In genomic region chr17:16281351-16281750, GRCh38 we compare ENCODE assay signal across 26 cellular contexts.
A peak's percentile ranks its signal among the peaks of the same experiment; 100 is the strongest.
DNase-seq lines count a peak whose midpoint lies in the region; FAIRE-seq and TF ChIP-seq lines count a peak whose summit lies in the region.
"Had no signal": no experiment of that assay in that cellular context is flagged by ENCODE, and none has a peak within 500 bp of the region (broad histone marks: within the 10 kb centered on the region; RNA-seq: fewer than 3 reads in every experiment).

No MANE protein-coding gene starts in this region.

- H4K20me1 ChIP-seq in mammary epithelial cell (ENCODE audit: insufficient read depth, low read length): no peaks in the 10 kb centered on the region
- H4K20me1 ChIP-seq in smooth muscle cell (ENCODE audit: low read depth): no peaks in the 10 kb centered on the region

- H3K9ac ChIP-seq in mammary epithelial cell (ENCODE audit: insufficient read depth, low read length): no peak overlapping the region
- H3K9ac ChIP-seq in smooth muscle cell (ENCODE audit: low read depth): no peak overlapping the region

- H3K79me2 ChIP-seq in mammary epithelial cell (ENCODE audit: insufficient read depth, low read length): no peaks in the 10 kb centered on the region
- H3K79me2 ChIP-seq in smooth muscle cell (ENCODE audit: low read depth): no peaks in the 10 kb centered on the region

- in situ Hi-C loops in mammary epithelial cell (cut with MboI; ENCODE audit: low sequenced_read_pairs in 2 of 2): no loop called here

- dilution Hi-C loops in mammary epithelial cell (cut with HindIII; ENCODE audit: low sequenced_read_pairs): no loop called here

- no peak overlapping the region for H3K27ac ChIP-seq in mammary epithelial cell (ENCODE audit: insufficient read depth, low read depth, low read length)
- H3K27ac ChIP-seq in smooth muscle cell (ENCODE audit: low read depth): peak overlapping the region; percentile 80
- H3K27ac ChIP-seq: body of pancreas, dorsolateral prefrontal cortex, right atrium auricular region, stomach, upper lobe of right lung had no signal

- no peaks in the 10 kb centered on the region for H3K27me3 Mint-ChIP-seq in MCF 10A (ENCODE audit: insufficient read depth, unreplicated experiment)
- peaks cover 0 to 3% (median 0%) of the 10 kb centered on the region in 3 donors for H3K27me3 Mint-ChIP-seq in CD14-positive monocyte (ENCODE audit: low read depth in 3 of 3)
- H3K27me3 Mint-ChIP-seq: activated CD4-positive, alpha-beta T cell treated with anti-CD3 and anti-CD28 coated beads for 36 hours; IgD-negative memory B cell had no signal

- no TSS peak for BruUV-seq in mammary epithelial cell (replicated peaks; lab: Mats Ljungman, UMichigan)
- BruUV-seq in MCF 10A (replicated peaks; lab: Mats Ljungman, UMichigan): no TSS peak

- POLR2A ChIA-PET in MCF 10A (lab: Yijun Ruan, JAX): no interaction called here

- 44% methylated on average over 2 of the region's 2 CpGs for WGBS in mammary epithelial cell (ENCODE audit: low coverage, missing lambda C conversion rate)
- WGBS in smooth muscle cell (ENCODE audit: low lambda C conversion rate): 12% methylated on average over 2 of the region's 2 CpGs

- H3K27ac Mint-ChIP-seq in MCF 10A (ENCODE audit: low read depth, unreplicated experiment): no peak overlapping the region
- H3K27ac Mint-ChIP-seq in CD14-positive monocyte: peak overlapping the region in 1 of 7 donors; percentile 74
- H3K27ac Mint-ChIP-seq: activated CD4-positive, alpha-beta T cell treated with anti-CD3 and anti-CD28 coated beads for 36 hours; CD8-positive, alpha-beta T cell had no signal

- FAIRE-seq in HTR-8/SVneo (lab: Jason Lieb, UNC): no peak

- DNase-seq in mammary epithelial cell (peak; percentile 16), MCF 10A (ENCODE audit: unreplicated experiment) (no peak), SW480 (ENCODE audit: low spot score) (peak; percentile 81), fibroblast of mammary gland (ENCODE audit: low read depth) (peak; percentile 76), smooth muscle cell (lab: John Stamatoyannopoulos, UW; ENCODE audit: unreplicated experiment) (no peak), CD14-positive monocyte (ENCODE audit: low spot score) (no peak), GM20000 (ENCODE audit: low spot score) (no peak), HTR-8/SVneo (ENCODE audit: insufficient read length, low spot score) (no peak)
- DNase-seq: 8988T; activated CD4-positive, alpha-beta T cell treated with anti-CD3 and anti-CD28 coated beads for 36 hours; activated CD8-positive, alpha-beta memory T cell treated with anti-CD3 and anti-CD28 coated beads, Interleukin-2, amount 50 U/mL, for 48 hours; activated naive CD4-positive, alpha-beta T cell; body of pancreas; CD8-positive, alpha-beta T cell; DND-41; dorsolateral prefrontal cortex; islet precursor cell; mesendoderm; NCI-H2081; NCI-H524; SIG-M5; stimulated activated CD4-positive, alpha-beta T cell treated with anti-CD3 and anti-CD28 coated beads, Interleukin-1b, Interleukin-23, amount 100 ng/mL, for 48 hours; stomach; upper lobe of right lung had no signal

- H3K4me1 Mint-ChIP-seq in MCF 10A (ENCODE audit: insufficient read depth, unreplicated experiment) (peaks cover 15% of the 10 kb centered on the region), CD14-positive monocyte (peaks cover 31% of the 10 kb centered on the region)

- H3K9me3 ChIP-seq in mammary epithelial cell (replicated peaks; ENCODE audit: insufficient read depth, low read length) (no peaks in the 10 kb centered on the region), smooth muscle cell (replicated peaks; ENCODE audit: low read depth) (peaks cover 3% of the 10 kb centered on the region)
- H3K9me3 ChIP-seq: body of pancreas, right atrium auricular region, stomach, upper lobe of right lung had no signal

- H3K4me3 Mint-ChIP-seq in MCF 10A (ENCODE audit: unreplicated experiment) (no peak overlapping the region), CD14-positive monocyte (no peak overlapping the region)
- H3K4me3 Mint-ChIP-seq: activated CD4-positive, alpha-beta T cell treated with anti-CD3 and anti-CD28 coated beads for 36 hours; CD8-positive, alpha-beta T cell; IgD-negative memory B cell had no signal

- CTCF ChIA-PET in mammary epithelial cell (lab: Charles Lee; ENCODE audit: low non-redundant PET) (no interaction called here), MCF 10A (lab: Yijun Ruan, JAX) (interaction anchor here (1.0 kb wide), 1 partner anchor 48 kb away, joined by 4 read pairs; no protein-coding TSS in a partner anchor)

- H3K27me3 ChIP-seq in mammary epithelial cell (ENCODE audit: insufficient read depth, low read length) (no peaks in the 10 kb centered on the region), smooth muscle cell (ENCODE audit: low read depth) (no peaks in the 10 kb centered on the region)
- H3K27me3 ChIP-seq: body of pancreas, dorsolateral prefrontal cortex, right atrium auricular region, stomach, upper lobe of right lung had no signal

- H3K4me2 ChIP-seq in mammary epithelial cell (ENCODE audit: insufficient read depth, low read depth, low read length): no peak overlapping the region
- peak overlapping the region; percentile 76 for H3K4me2 ChIP-seq in smooth muscle cell

- H2AFZ ChIP-seq in mammary epithelial cell (ENCODE audit: low read depth, low read length): no peak overlapping the region
- no peak overlapping the region for H2AFZ ChIP-seq in smooth muscle cell (ENCODE audit: low read depth)

- H3K4me1 ChIP-seq in mammary epithelial cell (ENCODE audit: insufficient read depth, low read length) (peaks cover 36% of the 10 kb centered on the region), smooth muscle cell (ENCODE audit: low read depth) (peaks cover 16% of the 10 kb centered on the region)

- peaks cover 5% of the 10 kb centered on the region for H3K36me3 Mint-ChIP-seq in MCF 10A (ENCODE audit: insufficient read depth, unreplicated experiment)
- peaks cover 7 to 11% of the 10 kb centered on the region in 2 donors for H3K36me3 Mint-ChIP-seq in CD14-positive monocyte

- H3K4me3 ChIP-seq in mammary epithelial cell (replicated peaks in 1 of 3; ENCODE audit: insufficient read depth in 1 of 3, low read depth in 2 of 3, low read length in 3 of 3) (no peak overlapping the region), fibroblast of mammary gland (ENCODE audit: control insufficient read depth, low read depth, low read length) (no peak overlapping the region), smooth muscle cell (no peak overlapping the region)
- H3K4me3 ChIP-seq: body of pancreas, dorsolateral prefrontal cortex, right atrium auricular region, stomach, upper lobe of right lung had no signal

- intact Hi-C loops in mammary epithelial cell (cut with micrococcal nuclease): loop anchor here (10.0 kb wide), 1 partner anchor 63 kb away; no protein-coding TSS in a partner anchor
- intact Hi-C loops in MCF 10A (cut with micrococcal nuclease): no loop called here
- intact Hi-C loops in CD14-positive monocyte (cut with micrococcal nuclease): loop anchor here in 1 of 2 donors (10.0 kb wide), 1 partner anchor 73 kb away; the partner anchor contains the start of gene CENPV

- H3K9me3 Mint-ChIP-seq in MCF 10A (ENCODE audit: unreplicated experiment): no peaks in the 10 kb centered on the region
- H3K9me3 Mint-ChIP-seq in CD14-positive monocyte: peaks cover 0 to 8% (median 0%) of the 10 kb centered on the region in 7 donors
- H3K9me3 Mint-ChIP-seq: IgD-negative memory B cell had no signal

- H3F3A ChIP-seq in smooth muscle cell (ENCODE audit: low read depth): peaks cover 30% of the 10 kb centered on the region

- no peak for TF ChIP-seq CTCF in mammary epithelial cell (conservative IDR thresholded peaks at IDR 0.05 in 1 of 2, IDR thresholded peaks at IDR 0.05 in 1 of 2; ENCODE audit: extremely low read depth in 1 of 2, insufficient read depth in 1 of 2, low read depth in 1 of 2, low read length in 2 of 2)
- no peak for TF ChIP-seq CTCF in MCF 10A (IDR thresholded peaks at IDR 0.05; ENCODE audit: unreplicated experiment)
- no peak for TF ChIP-seq CTCF in fibroblast of mammary gland (conservative IDR thresholded peaks at IDR 0.05; ENCODE audit: control insufficient read depth, insufficient read depth, low read depth, low read length)
- no peak for TF ChIP-seq CTCF in smooth muscle cell (IDR thresholded peaks at IDR 0.05; ENCODE audit: borderline replicate concordance, insufficient read depth, poor library complexity, severe bottlenecking)
- TF ChIP-seq CTCF in CD14-positive monocyte (IDR thresholded peaks at IDR 0.05): no peak
- TF ChIP-seq CTCF in GM20000 (IDR thresholded peaks at IDR 0.05; ENCODE audit: extremely low read depth, missing control alignments): no peak

- H3K36me3 ChIP-seq in mammary epithelial cell (ENCODE audit: insufficient read depth, low read length): no peaks in the 10 kb centered on the region
- peaks cover 4% of the 10 kb centered on the region for H3K36me3 ChIP-seq in smooth muscle cell (ENCODE audit: low read depth)
- H3K36me3 ChIP-seq: right atrium auricular region, upper lobe of right lung had no signal

Comparison
In these comparisons a context has a peak if more than half of its experiments do, and no peak if none do; other contexts are left out.
1. DNase-seq: peak in mammary epithelial cell (single experiment), SW480 (single experiment) and fibroblast of mammary gland (single experiment); none in MCF 10A (single experiment), smooth muscle cell (single experiment), CD14-positive monocyte (single experiment), GM20000 (single experiment) and HTR-8/SVneo (single experiment).